In genomic region chr14:33573296-33573695, GRCh38 we compare ENCODE assay signal across 26 cellular contexts.
"Had no signal": no experiment of that assay in that cellular context is flagged by ENCODE, and none has a peak within 500 bp of the region (broad histone marks: within the 10 kb centered on the region; RNA-seq: fewer than 3 reads in every experiment).

No MANE protein-coding gene starts in this region.

- H3K4me3 ChIP-seq: coronary artery, left lung, mucosa of descending colon, right lobe of liver, smooth muscle cell, suprapubic skin, transverse colon, vagina had no signal

- H2AFZ ChIP-seq: parathyroid adenoma had no signal

- H3K4me1 Mint-ChIP-seq: immature natural killer cell; naive B cell; stimulated activated naive CD8-positive, alpha-beta T cell treated with anti-CD3 and anti-CD28 coated beads, Interleukin-15, amount 100 ng/mL, for 72 hours had no signal

- DNase-seq: dermis blood vessel endothelial cell; effector memory CD4-positive, alpha-beta T cell; erythroblast; hypothalamus; immature natural killer cell; left lung; mesenchymal stem cell; mucosa of descending colon; naive B cell; right lobe of liver; stimulated activated CD4-positive, alpha-beta T cell treated with anti-CD3 and anti-CD28 coated beads, Interleukin-12 subunit alpha, Interleukin-12 subunit beta, amount 100 ng/mL, for 4 hours; stimulated activated CD4-positive, alpha-beta T cell treated with anti-CD3 and anti-CD28 coated beads, Interleukin-1b, Interleukin-23, amount 100 ng/mL, for 48 hours; stimulated activated CD4-positive, alpha-beta T cell treated with anti-CD3 and anti-CD28 coated beads, Interleukin-4, amount 100 ng/mL, for 1 hour; stimulated activated CD8-positive, alpha-beta memory T cell treated with anti-CD3 and anti-CD28 coated beads, Interleukin-4, amount 100 ng/mL, for 48 hours; stimulated activated naive CD4-positive, alpha-beta T cell; stimulated activated naive CD8-positive, alpha-beta T cell treated with anti-CD3 and anti-CD28 coated beads, Interleukin-15, amount 100 ng/mL, for 72 hours; transverse colon had no signal

- H3K79me2 ChIP-seq: parathyroid adenoma had no signal

- H3K4me1 ChIP-seq: left lung, parathyroid adenoma, right lobe of liver, vagina had no signal

- H3K36me3 ChIP-seq: left lung, right lobe of liver, suprapubic skin, transverse colon, vagina had no signal

- H3K27me3 ChIP-seq: left lung, right lobe of liver, suprapubic skin, transverse colon, vagina had no signal

- H3K4me3 Mint-ChIP-seq: immature natural killer cell; mesothelial cell of epicardium; naive B cell; natural killer cell treated with Interleukin-12 subunit alpha and Interleukin-12 subunit beta and Interleukin-15 and Interleukin-18, amount 100 ng/mL, for 72 hours; neural crest cell; stimulated activated naive CD8-positive, alpha-beta T cell treated with anti-CD3 and anti-CD28 coated beads, Interleukin-15, amount 100 ng/mL, for 72 hours had no signal

- ATAC-seq: left lung; natural killer cell treated with Interleukin-12 subunit alpha and Interleukin-12 subunit beta and Interleukin-15 and Interleukin-18, amount 100 ng/mL, for 72 hours; right lobe of liver; stimulated activated naive CD8-positive, alpha-beta T cell treated with anti-CD3 and anti-CD28 coated beads, Interleukin-15, amount 100 ng/mL, for 72 hours had no signal

- H3K27me3 Mint-ChIP-seq: natural killer cell treated with Interleukin-12 subunit alpha and Interleukin-12 subunit beta and Interleukin-15 and Interleukin-18, amount 100 ng/mL, for 72 hours; stimulated activated naive CD8-positive, alpha-beta T cell treated with anti-CD3 and anti-CD28 coated beads, Interleukin-15, amount 100 ng/mL, for 72 hours had no signal

- H3K27ac ChIP-seq: coronary artery, left lung, parathyroid adenoma, right lobe of liver, suprapubic skin, transverse colon, vagina had no signal

- H3K9me3 ChIP-seq: left lung, mucosa of descending colon, right lobe of liver, suprapubic skin, transverse colon, vagina had no signal

- H3K27ac Mint-ChIP-seq: immature natural killer cell; mesothelial cell of epicardium; naive B cell; natural killer cell treated with Interleukin-12 subunit alpha and Interleukin-12 subunit beta and Interleukin-15 and Interleukin-18, amount 100 ng/mL, for 72 hours; progenitor cell of endocrine pancreas had no signal

- H3K9me3 Mint-ChIP-seq: mesothelial cell of epicardium, neural crest cell had no signal

- H3K4me2 ChIP-seq: smooth muscle cell had no signal

- H3K9ac ChIP-seq: parathyroid adenoma had no signal

- H3K36me3 Mint-ChIP-seq: immature natural killer cell; mesothelial cell of epicardium; naive B cell; natural killer cell treated with Interleukin-12 subunit alpha and Interleukin-12 subunit beta and Interleukin-15 and Interleukin-18, amount 100 ng/mL, for 72 hours had no signal
